15 cellular contexts compared by ENCODE assay signal in the genomic region with DNA sequence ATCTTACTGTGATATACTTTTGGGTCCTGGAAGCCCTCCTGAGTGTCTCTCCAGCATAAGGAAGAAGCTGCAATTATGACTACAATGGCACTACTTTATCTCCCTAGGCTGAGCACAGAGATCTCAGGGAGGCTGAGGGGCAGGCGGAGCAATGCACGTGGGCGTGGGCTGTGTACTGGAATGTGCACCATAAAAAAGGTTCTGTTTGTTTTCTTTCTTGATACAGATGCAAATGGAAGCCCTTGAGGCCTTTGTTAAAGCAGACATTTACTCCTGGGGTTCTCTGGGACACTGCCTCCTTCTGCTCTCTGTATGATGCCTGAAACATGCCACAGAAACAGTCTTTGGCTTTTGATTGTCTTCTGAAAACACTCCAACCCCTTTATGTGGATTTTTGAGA.
DNase-seq lines count a peak whose midpoint lies in the region; ATAC-seq and TF ChIP-seq lines count a peak whose summit lies in the region.
"Had no signal": no experiment of that assay in that cellular context is flagged by ENCODE, and none has a peak within 500 bp of the region (broad histone marks: within the 10 kb centered on the region; RNA-seq: fewer than 3 reads in every experiment).

No MANE protein-coding gene starts in this region.

- no peak overlapping the region for H3K4me3 Mint-ChIP-seq in activated T-cell treated with anti-CD3 and anti-CD28 coated beads, Interleukin-2, amount 50 U/mL, for 24 hours
- H3K4me3 Mint-ChIP-seq: activated CD4-positive, alpha-beta memory T cell treated with anti-CD3 and anti-CD28 coated beads for 36 hours had no signal

- H3K9me3 Mint-ChIP-seq in activated T-cell treated with anti-CD3 and anti-CD28 coated beads, Interleukin-2, amount 50 U/mL, for 24 hours, result peaks cover 4% of the 10 kb centered on the region

- H3K27ac ChIP-seq in GM23248 (no peak overlapping the region), hepatocyte (no peak overlapping the region)
- H3K27ac ChIP-seq: ascending aorta, parathyroid adenoma had no signal

- H3K79me2 ChIP-seq in GM23248 (ENCODE audit: insufficient read depth) (no peaks in the 10 kb centered on the region), hepatocyte (no peaks in the 10 kb centered on the region)
- H3K79me2 ChIP-seq: parathyroid adenoma had no signal

- no peaks in the 10 kb centered on the region for H3K36me3 Mint-ChIP-seq in activated T-cell treated with anti-CD3 and anti-CD28 coated beads, Interleukin-2, amount 50 U/mL, for 24 hours (ENCODE audit: low read depth)
- H3K36me3 Mint-ChIP-seq: activated CD4-positive, alpha-beta memory T cell treated with anti-CD3 and anti-CD28 coated beads for 36 hours had no signal

- H4K20me1 ChIP-seq in GM23248 (ENCODE audit: insufficient read depth), result no peaks in the 10 kb centered on the region
- H4K20me1 ChIP-seq in hepatocyte (ENCODE audit: insufficient read depth, poor library complexity, severe bottlenecking), result no peaks in the 10 kb centered on the region

- in situ Hi-C loops in GM23248 (cut with MboI), result no loop called here

- 0 out of 2 replicates have a peak overlapping the region, but pooled peaks have one; percentile 32 for H2AFZ ChIP-seq in GM23248
- H2AFZ ChIP-seq in hepatocyte, result peak overlapping the region; percentile 7
- peak overlapping the region; percentile 8 for H2AFZ ChIP-seq in neuron (ENCODE audit: low read depth, low read length)
- H2AFZ ChIP-seq: parathyroid adenoma had no signal

- H3K4me3 ChIP-seq in GM23248 (no peak overlapping the region), hepatocyte (no peak overlapping the region), neuron (ENCODE audit: low read length) (no peak overlapping the region)
- H3K4me3 ChIP-seq: ascending aorta, MG63 had no signal

- no peak for TF ChIP-seq CTCF in hepatocyte (IDR thresholded peaks at IDR 0.05; ENCODE audit: poor library complexity)

- H3F3A ChIP-seq in GM23248 (ENCODE audit: insufficient read depth), result no peaks in the 10 kb centered on the region

- H3K4me2 ChIP-seq in GM23248 (ENCODE audit: unreplicated experiment), result no peak overlapping the region
- no peak overlapping the region for H3K4me2 ChIP-seq in hepatocyte

- no peaks in the 10 kb centered on the region for H3K36me3 ChIP-seq in GM23248 (ENCODE audit: low read depth)
- H3K36me3 ChIP-seq in hepatocyte (replicated peaks; ENCODE audit: insufficient read depth, low read depth), result no peaks in the 10 kb centered on the region
- no peaks in the 10 kb centered on the region for H3K36me3 ChIP-seq in neuron (ENCODE audit: insufficient read depth, low read length)
- H3K36me3 ChIP-seq: ascending aorta, MG63 had no signal

- no peaks in the 10 kb centered on the region for H3K27me3 Mint-ChIP-seq in activated T-cell treated with anti-CD3 and anti-CD28 coated beads, Interleukin-2, amount 50 U/mL, for 24 hours
- H3K27me3 Mint-ChIP-seq: activated CD4-positive, alpha-beta memory T cell treated with anti-CD3 and anti-CD28 coated beads for 36 hours had no signal

- H3K27me3 ChIP-seq in GM23248 (replicated peaks; ENCODE audit: insufficient read depth), result no peaks in the 10 kb centered on the region
- H3K27me3 ChIP-seq in hepatocyte, result no peaks in the 10 kb centered on the region
- H3K27me3 ChIP-seq in neuron (ENCODE audit: insufficient read depth, low read length), result no peaks in the 10 kb centered on the region
- H3K27me3 ChIP-seq: ascending aorta, MG63 had no signal

- no peak overlapping the region for H3K27ac Mint-ChIP-seq in activated T-cell treated with anti-CD3 and anti-CD28 coated beads, Interleukin-2, amount 50 U/mL, for 24 hours
- H3K27ac Mint-ChIP-seq: activated CD4-positive, alpha-beta memory T cell treated with anti-CD3 and anti-CD28 coated beads for 36 hours; activated T-helper 2 cell treated with anti-CD3 and anti-CD28 coated beads, Interferon-gamma antibody, Interleukin-2, Interleukin-4, amounts not matched to agents 10 μg/mL and 5 μg/mL and 100 μg/mL, durations not matched to agents 14 hours and 24 hours and 36 hours had no signal

- DNase-seq in GM23248, result peak; percentile 15
- DNase-seq in NCI-H526 treated with DMSO at 0.1 percent for 48 hours (lab: John Stamatoyannopoulos, UW), result peak; percentile 31
- peak; percentile 50 for DNase-seq in hepatocyte (ENCODE audit: low spot score)
- DNase-seq in activated CD4-positive, alpha-beta T cell treated with anti-CD3 and anti-CD28 coated beads, Interleukin-2, amount 50 U/mL, for 4 hours, result no peak
- DNase-seq in activated T-cell treated with anti-CD3 and anti-CD28 coated beads, Interleukin-2, amount 50 U/mL, for 24 hours, result no peak
- no peak for DNase-seq in NCI-H2196 treated with DMSO at 0.1 percent for 48 hours (lab: John Stamatoyannopoulos, UW; ENCODE audit: unreplicated experiment)
- DNase-seq: activated CD4-positive, alpha-beta memory T cell treated with anti-CD3 and anti-CD28 coated beads for 36 hours; MG63; midbrain; NCI-H2171 treated with DMSO at 0.1 percent for 48 hours had no signal

- peaks cover 14% of the 10 kb centered on the region for H3K4me1 Mint-ChIP-seq in activated T-cell treated with anti-CD3 and anti-CD28 coated beads, Interleukin-2, amount 50 U/mL, for 24 hours (ENCODE audit: low read depth)

- no peaks in the 10 kb centered on the region for H3K9me2 ChIP-seq in GM23248 (ENCODE audit: insufficient read depth)
- H3K9me2 ChIP-seq in hepatocyte (replicated peaks; ENCODE audit: insufficient read depth), result no peaks in the 10 kb centered on the region

- no peak for ATAC-seq in GM21528 (IDR thresholded peaks at IDR 0.05; ENCODE audit: low FRiP score, unreplicated experiment)

- H3K4me1 ChIP-seq in GM23248 (ENCODE audit: insufficient read depth) (peaks cover 8% of the 10 kb centered on the region), hepatocyte (ENCODE audit: insufficient read depth) (peaks cover 4% of the 10 kb centered on the region), neuron (ENCODE audit: insufficient read depth, low read length) (peaks cover 11% of the 10 kb centered on the region)
- H3K4me1 ChIP-seq: ascending aorta, parathyroid adenoma had no signal

- 39 to 43% methylated on average over 3 of the region's 3 CpGs for WGBS in GM23248 (ENCODE audit: low coverage in 1 of 2, low lambda C conversion rate in 2 of 2, missing lambda C conversion rate in 2 of 2), 2 experiments
- WGBS in hepatocyte (ENCODE audit: low lambda C conversion rate, missing lambda C conversion rate), result 26% methylated on average over 3 of the region's 3 CpGs

- H3K9me3 ChIP-seq in GM23248 (ENCODE audit: low read depth) (no peaks in the 10 kb centered on the region), hepatocyte (ENCODE audit: low read depth) (peaks cover 7% of the 10 kb centered on the region), neuron (ENCODE audit: low read length) (no peaks in the 10 kb centered on the region)
- H3K9me3 ChIP-seq: ascending aorta had no signal

- no peak overlapping the region for H3K9ac ChIP-seq in GM23248
- H3K9ac ChIP-seq: parathyroid adenoma had no signal

Comparison
In these comparisons a context has a peak if more than half of its experiments do, and no peak if none do; other contexts are left out.
1. DNase-seq: peak in GM23248 (single experiment), NCI-H526 treated with DMSO at 0.1 percent for 48 hours (single experiment) and hepatocyte (single experiment); none in activated CD4-positive, alpha-beta T cell treated with anti-CD3 and anti-CD28 coated beads, Interleukin-2, amount 50 U/mL, for 4 hours (0 of 2), activated T-cell treated with anti-CD3 and anti-CD28 coated beads, Interleukin-2, amount 50 U/mL, for 24 hours (single experiment) and NCI-H2196 treated with DMSO at 0.1 percent for 48 hours (single experiment).
2. Peak in every context shown above with its lines, with median percentiles within 50 percentile points of each other: H2AFZ ChIP-seq.